22 cellular contexts compared by ENCODE assay signal in genomic region chr10:126012485-126012884, GRCh38.
DNase-seq lines count a peak whose midpoint lies in the region; ATAC-seq, FAIRE-seq and TF ChIP-seq lines count a peak whose summit lies in the region.
"Had no signal": no experiment of that assay in that cellular context is flagged by ENCODE, and none has a peak within 500 bp of the region (broad histone marks: within the 10 kb centered on the region; RNA-seq: fewer than 3 reads in every experiment).

No MANE protein-coding gene starts in this region.

- peaks cover 9% of the 10 kb centered on the region for H3K4me1 Mint-ChIP-seq in activated T-cell treated with anti-CD3 and anti-CD28 coated beads, Interleukin-2, amount 50 U/mL, for 72 hours (ENCODE audit: low read depth)

- H3K27me3 ChIP-seq in suprapubic skin (no peaks in the 10 kb centered on the region), vagina (no peaks in the 10 kb centered on the region)
- H3K27me3 ChIP-seq: colonic mucosa, heart left ventricle, sigmoid colon, thyroid gland had no signal

- H3K4me1 ChIP-seq in suprapubic skin (no peaks in the 10 kb centered on the region), vagina (no peaks in the 10 kb centered on the region)
- H3K4me1 ChIP-seq: colonic mucosa, heart left ventricle, sigmoid colon, thyroid gland had no signal

- FAIRE-seq in urothelium cell line (lab: Jason Lieb, UNC) = no peak

- TF ChIP-seq EP300 in suprapubic skin (IDR thresholded peaks at IDR 0.05) = no peak

- H3K36me3 ChIP-seq in suprapubic skin = no peaks in the 10 kb centered on the region
- no peaks in the 10 kb centered on the region for H3K36me3 ChIP-seq in vagina
- H3K36me3 ChIP-seq: colonic mucosa, heart left ventricle, sigmoid colon, thyroid gland had no signal

- H3K36me3 Mint-ChIP-seq in activated T-cell treated with anti-CD3 and anti-CD28 coated beads, Interleukin-2, amount 50 U/mL, for 72 hours (ENCODE audit: insufficient read depth in 2 of 2) = no peaks in the 10 kb centered on the region
- H3K36me3 Mint-ChIP-seq: CD4-positive, alpha-beta memory T cell had no signal

- 93% methylated on average over 2 of the region's 2 CpGs for WGBS in suprapubic skin

- peak overlapping the region; percentile 35 for H3K27ac Mint-ChIP-seq in activated T-cell treated with anti-CD3 and anti-CD28 coated beads, Interleukin-2, amount 50 U/mL, for 72 hours
- H3K27ac Mint-ChIP-seq: activated CD8-positive, alpha-beta T cell treated with anti-CD3 and anti-CD28 coated beads for 36 hours; activated T-helper 2 cell treated with anti-CD3 and anti-CD28 coated beads, Interferon-gamma antibody, Interleukin-2, Interleukin-4, amounts not matched to agents 10 μg/mL and 5 μg/mL and 100 μg/mL, durations not matched to agents 14 hours and 24 hours and 36 hours; CD4-positive, alpha-beta memory T cell had no signal

- no peaks in the 10 kb centered on the region for H3K9me3 Mint-ChIP-seq in activated T-cell treated with anti-CD3 and anti-CD28 coated beads, Interleukin-2, amount 50 U/mL, for 72 hours
- H3K9me3 Mint-ChIP-seq: activated CD8-positive, alpha-beta T cell treated with anti-CD3 and anti-CD28 coated beads for 36 hours; activated T-helper 2 cell treated with anti-CD3 and anti-CD28 coated beads, Interferon-gamma antibody, Interleukin-2, Interleukin-4, amounts not matched to agents 10 μg/mL and 5 μg/mL and 100 μg/mL, durations not matched to agents 14 hours and 24 hours and 36 hours; CD4-positive, alpha-beta memory T cell had no signal

- TF ChIP-seq POLR2A in suprapubic skin (IDR thresholded peaks at IDR 0.05) = no peak
- no peak for TF ChIP-seq POLR2A in vagina (IDR thresholded peaks at IDR 0.05)

- H3K27ac ChIP-seq in suprapubic skin = no peak overlapping the region
- H3K27ac ChIP-seq in vagina = no peak overlapping the region
- H3K27ac ChIP-seq: 22Rv1, colonic mucosa, heart left ventricle, sigmoid colon, thyroid gland had no signal

- H3K27me3 Mint-ChIP-seq in activated T-cell treated with anti-CD3 and anti-CD28 coated beads, Interleukin-2, amount 50 U/mL, for 72 hours (ENCODE audit: low read depth) = peaks cover 5% of the 10 kb centered on the region
- H3K27me3 Mint-ChIP-seq: activated CD8-positive, alpha-beta T cell treated with anti-CD3 and anti-CD28 coated beads for 36 hours had no signal

- no peak overlapping the region for H3K4me3 ChIP-seq in fibroblast of villous mesenchyme (ENCODE audit: low read depth, low read length)
- no peak overlapping the region for H3K4me3 ChIP-seq in suprapubic skin
- H3K4me3 ChIP-seq in vagina = no peak overlapping the region
- H3K4me3 ChIP-seq: colonic mucosa, heart left ventricle, sigmoid colon, thyroid gland had no signal

- H3K4me3 Mint-ChIP-seq in activated T-cell treated with anti-CD3 and anti-CD28 coated beads, Interleukin-2, amount 50 U/mL, for 72 hours = no peak overlapping the region
- H3K4me3 Mint-ChIP-seq: activated CD8-positive, alpha-beta T cell treated with anti-CD3 and anti-CD28 coated beads for 36 hours; CD4-positive, alpha-beta memory T cell had no signal

- ATAC-seq in activated T-cell treated with anti-CD3 and anti-CD28 coated beads, Interleukin-2, amount 50 U/mL, for 72 hours (replicated peaks in 1 of 2) = no peak
- peak; percentile 51; the same call in 1 of the 3 replicates for ATAC-seq in SK-N-SH treated with all-trans-retinoic acid at 6 μM for 48 hours
- ATAC-seq: activated CD8-positive, alpha-beta T cell treated with anti-CD3 and anti-CD28 coated beads for 36 hours; heart left ventricle had no signal

- intact Hi-C loops in vagina (cut with DNase I) = no loop called here

- H3K9me3 ChIP-seq in suprapubic skin (no peaks in the 10 kb centered on the region), vagina (no peaks in the 10 kb centered on the region)
- H3K9me3 ChIP-seq: colonic mucosa, sigmoid colon, thyroid gland had no signal

- DNase-seq in activated T-cell treated with anti-CD3 and anti-CD28 coated beads, Interleukin-2, amount 50 U/mL, for 72 hours = no peak
- DNase-seq in activated T-cell treated with anti-CD3 and anti-CD28 coated beads for 4 hours (no peak), fibroblast of villous mesenchyme (ENCODE audit: low read depth) (peak; percentile 32), urothelium cell line (ENCODE audit: low spot score) (peak; percentile 51), suprapubic skin (ENCODE audit: low spot score in 2 of 2) (no peak), ureter (ENCODE audit: low spot score) (no peak), vagina (ENCODE audit: extremely low spot score in 2 of 2) (no peak)
- DNase-seq: activated CD8-positive, alpha-beta T cell treated with anti-CD3 and anti-CD28 coated beads for 36 hours; CD4-positive, alpha-beta memory T cell; colonic mucosa; GF-D8; heart left ventricle; Karpas-422; kidney glomerular epithelial cell; NCI-H1436; nucleus accumbens; sigmoid colon; stimulated activated CD4-positive, alpha-beta T cell treated with anti-CD3 and anti-CD28 coated beads, Interleukin-4, amount 100 ng/mL, for 4 hours; thyroid gland had no signal

- TF ChIP-seq CTCF in fibroblast of villous mesenchyme (IDR thresholded peaks at IDR 0.05; ENCODE audit: insufficient read depth, low read depth, low read length) (no peak), suprapubic skin (IDR thresholded peaks at IDR 0.05) (no peak), vagina (IDR thresholded peaks at IDR 0.05) (no peak)

TF ChIP-seq in SK-N-SH treated with all-trans-retinoic acid at 6 μM for 48 hours, 23 proteins besides CTCF, POLR2A, EP300 and RAD21:
- no peak for TF ChIP-seq OSR1 (CRISPR knock-in tag; IDR thresholded peaks at IDR 0.05)

Comparison
In these comparisons a context has a peak if more than half of its experiments do, and no peak if none do; other contexts are left out.
1. DNase-seq: peak in fibroblast of villous mesenchyme (single experiment) and urothelium cell line (single experiment); none in activated T-cell treated with anti-CD3 and anti-CD28 coated beads, Interleukin-2, amount 50 U/mL, for 72 hours (0 of 2), activated T-cell treated with anti-CD3 and anti-CD28 coated beads for 4 hours (single experiment), suprapubic skin (0 of 2), ureter (single experiment) and vagina (0 of 2).